8 cellular contexts compared by ENCODE assay signal in the genomic region with DNA sequence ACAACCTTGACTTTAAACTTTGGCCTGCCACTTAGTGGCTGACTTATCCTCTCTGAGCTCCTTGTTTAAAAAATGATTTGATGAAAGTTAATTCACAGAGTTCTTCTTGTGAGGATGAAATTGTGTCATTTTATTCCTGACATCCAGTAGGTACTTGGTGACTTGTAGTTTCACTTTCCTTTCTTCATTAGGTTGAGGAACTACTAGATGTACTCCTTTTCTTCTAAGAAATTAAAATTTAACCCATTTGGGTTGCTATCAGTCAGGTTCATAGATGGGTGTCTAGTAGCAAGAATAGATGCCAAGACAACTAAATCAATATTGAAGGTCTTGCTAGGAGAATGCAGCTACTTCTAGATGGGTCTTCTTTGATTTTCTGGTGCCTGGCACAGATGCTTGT. TPM values are rescaled to one million over a fixed set of nuclear protein-coding genes. Genes with fewer than 3 reads are reported as not detected.
DNase-seq lines count a peak whose midpoint lies in the region; ATAC-seq, FAIRE-seq and TF ChIP-seq lines count a peak whose summit lies in the region.

No MANE protein-coding gene starts in this region.

- FAIRE-seq in HepG2 (lab: Jason Lieb, UNC), result no peak

- H2BK15ac ChIP-seq in neuronal stem cell (ENCODE audit: low read length), result no peak overlapping the region

- H3K79me1 ChIP-seq in neuronal stem cell (ENCODE audit: low read depth, low read length), result no peaks in the 10 kb centered on the region

- H4K20me1 ChIP-seq in OCI-LY7 (ENCODE audit: insufficient read depth, low read length) (no peaks in the 10 kb centered on the region), HepG2 (ENCODE audit: insufficient read depth, low read length) (peaks cover 33% of the 10 kb centered on the region)

- no peak overlapping the region for H2BK5ac ChIP-seq in neuronal stem cell (ENCODE audit: low read length)

- TF ChIP-seq EP300 in HepG2 (IDR thresholded peaks at IDR 0.05; ENCODE audit: low read depth in 2 of 2, low read length in 2 of 2) (no peak), HepG2 (CRISPR knock-in tag; IDR thresholded peaks at IDR 0.05; ENCODE audit: borderline replicate concordance) (no peak)

- H3K27me3 Mint-ChIP-seq in CD4-positive, alpha-beta memory T cell, result no peaks in the 10 kb centered on the region

- H3K9me3 ChIP-seq in CD4-positive, alpha-beta memory T cell (ENCODE audit: control insufficient read depth in 1 of 2, low read length in 2 of 2), result no peaks in the 10 kb centered on the region
- no peaks in the 10 kb centered on the region for H3K9me3 ChIP-seq in OCI-LY7 (ENCODE audit: low read length)
- no peaks in the 10 kb centered on the region for H3K9me3 ChIP-seq in HepG2 (ENCODE audit: low read length)
- no peaks in the 10 kb centered on the region for H3K9me3 ChIP-seq in neuronal stem cell (replicated peaks in 1 of 2; ENCODE audit: control insufficient read depth in 2 of 2, insufficient read depth in 1 of 2, low read depth in 1 of 2, low read length in 2 of 2)

- H3K4me2 ChIP-seq in OCI-LY7 (ENCODE audit: low read length) (peak overlapping the region; percentile 62), HepG2 (ENCODE audit: low read depth, low read length) (0 out of 2 replicates have a peak overlapping the region, but pooled peaks have one; percentile 16), neuronal stem cell (ENCODE audit: insufficient read depth, low read length, poor library complexity, severe bottlenecking) (no peak overlapping the region)

- H3K23ac ChIP-seq in neuronal stem cell (ENCODE audit: low read depth, low read length, poor library complexity), result no peak overlapping the region

- peak overlapping the region; percentile 29; the same call in 1 of the 2 replicates for H2AFZ ChIP-seq in OCI-LY7 (ENCODE audit: low read length)
- no peak overlapping the region for H2AFZ ChIP-seq in HepG2 (ENCODE audit: low read length)
- H2AFZ ChIP-seq in neuronal stem cell (ENCODE audit: low read length), result no peak overlapping the region

- peaks cover 24 to 38% of the 10 kb centered on the region in 2 donors for H3K36me3 Mint-ChIP-seq in CD4-positive, alpha-beta memory T cell

- peaks cover 0 to 2% (median 0%) of the 10 kb centered on the region in 8 donors for H3K9me3 Mint-ChIP-seq in CD4-positive, alpha-beta memory T cell

- no peak for TF ChIP-seq RAD21 in HepG2 (CRISPR knock-in tag; IDR thresholded peaks at IDR 0.05)

- POLR2A ChIA-PET in CD4-positive, alpha-beta memory T cell (lab: Charles Lee; ENCODE audit: partially characterized antibody), result interaction anchor here (8.8 kb wide), 1 partner anchor 32 kb away, joined by 142 read pairs; a partner anchor contains a TSS
- POLR2A ChIA-PET in OCI-LY7 (lab: Charles Lee), result interaction anchor here (0.6 to 2.3 kb wide), 11 partner anchors 8 to 791 kb away, joined by 3 to 10 read pairs (median 6); a partner anchor contains a TSS
- POLR2A ChIA-PET in HepG2 (lab: Yijun Ruan, JAX), result interaction anchor here (2.4 kb wide), 1 partner anchor 33 kb away, joined by 14 read pairs; a partner anchor contains a TSS

- H3K14ac ChIP-seq in neuronal stem cell (ENCODE audit: low read length), result no peak overlapping the region

- peak in 1 of 5 donors; percentile 17 for DNase-seq in CD4-positive, alpha-beta memory T cell
- DNase-seq in OCI-LY7 (ENCODE audit: low spot score), result peak; percentile 27
- DNase-seq in HepG2 (ENCODE audit: low spot score), result no peak
- no peak for DNase-seq in AG20443 (ENCODE audit: low spot score)
- DNase-seq in NCI-H748 treated with DMSO at 0.1 percent for 48 hours (lab: John Stamatoyannopoulos, UW), result no peak
- DNase-seq in neuronal stem cell (ENCODE audit: low spot score), result no peak

- H3K4ac ChIP-seq in neuronal stem cell (ENCODE audit: low read length), result no peak overlapping the region

- no peak overlapping the region for H2BK12ac ChIP-seq in neuronal stem cell (ENCODE audit: low read length)

- ATAC-seq in GM21423 (IDR thresholded peaks at IDR 0.05; ENCODE audit: unreplicated experiment) (peak; percentile 28), HepG2 (no peak), HG02885 (IDR thresholded peaks at IDR 0.05; ENCODE audit: poor library complexity, unreplicated experiment) (no peak)

- H3K79me2 ChIP-seq in OCI-LY7 (ENCODE audit: insufficient read depth, low read depth, low read length) (peaks cover 17% of the 10 kb centered on the region; the same call in 1 of the 2 replicates), HepG2 (ENCODE audit: insufficient read depth, low read length) (peaks cover 70% of the 10 kb centered on the region)

- H3K9ac ChIP-seq in HepG2 (ENCODE audit: insufficient read depth, low read depth, low read length) (no peak overlapping the region), neuronal stem cell (ENCODE audit: low read depth, low read length, poor library complexity) (no peak overlapping the region)

- no peak overlapping the region for H4K91ac ChIP-seq in neuronal stem cell (ENCODE audit: low read depth, low read length, poor library complexity)

- H3K4me3 ChIP-seq in CD4-positive, alpha-beta memory T cell (ENCODE audit: low read length in 2 of 2), result no peak overlapping the region
- H3K4me3 ChIP-seq in OCI-LY7 (ENCODE audit: low read depth, low read length, poor library complexity, severe bottlenecking) (peak overlapping the region; percentile 43), HepG2 (replicated peaks in 1 of 3; ENCODE audit: insufficient read depth in 1 of 3, low read depth in 2 of 3, low read length in 3 of 3) (no peak overlapping the region), neuronal stem cell (ENCODE audit: low read length in 2 of 2) (no peak overlapping the region)

- no peak for TF ChIP-seq POLR2A in HepG2 (IDR thresholded peaks at IDR 0.05; ENCODE audit: insufficient read depth in 1 of 2, low read depth in 2 of 2, low read length in 2 of 2)

- no peak overlapping the region for H3K18ac ChIP-seq in neuronal stem cell (ENCODE audit: low read length)

- CTCF ChIA-PET in CD4-positive, alpha-beta memory T cell (lab: Charles Lee; ENCODE audit: partially characterized antibody), result interaction anchor here (0.7 kb wide), 1 partner anchor 23 kb away, joined by 3 read pairs; no protein-coding TSS in a partner anchor
- CTCF ChIA-PET in OCI-LY7 (lab: Charles Lee; ENCODE audit: unreplicated experiment) (no interaction called here), HepG2 (lab: Yijun Ruan, JAX; ENCODE audit: low intra/inter-chr PET ratio, low total read pairs) (no interaction called here)

- BruUV-seq in OCI-LY7 (replicated peaks; lab: Mats Ljungman, UMichigan) (no TSS peak), HepG2 (replicated peaks; lab: Mats Ljungman, UMichigan) (no TSS peak)

- peak overlapping the region; percentile 22 to 96 (median 75) for H3K27ac Mint-ChIP-seq in CD4-positive, alpha-beta memory T cell

- H3K4me1 ChIP-seq in CD4-positive, alpha-beta memory T cell (ENCODE audit: insufficient read depth, low read length), result peaks cover 83% of the 10 kb centered on the region
- H3K4me1 ChIP-seq in OCI-LY7 (ENCODE audit: insufficient read depth, low read length, poor library complexity, severe bottlenecking) (peaks cover 59% of the 10 kb centered on the region), HepG2 (ENCODE audit: insufficient read depth, low read length) (peaks cover 52% of the 10 kb centered on the region), neuronal stem cell (ENCODE audit: control insufficient read depth in 2 of 2, insufficient read depth in 1 of 2, low read depth in 1 of 2, low read length in 2 of 2) (peaks cover 2 to 7% of the 10 kb centered on the region in 2 donors)

- no peaks in the 10 kb centered on the region for H3K27me3 ChIP-seq in CD4-positive, alpha-beta memory T cell (ENCODE audit: insufficient read depth, low read length)
- H3K27me3 ChIP-seq in HepG2 (ENCODE audit: control insufficient read depth in 1 of 2, insufficient read depth in 2 of 2, low read length in 2 of 2) (no peaks in the 10 kb centered on the region), neuronal stem cell (ENCODE audit: control insufficient read depth in 3 of 3, insufficient read depth in 3 of 3, low read depth in 1 of 3, low read length in 3 of 3) (no peaks in the 10 kb centered on the region)

- H2AK5ac ChIP-seq in neuronal stem cell (ENCODE audit: low read depth, low read length), result no peak overlapping the region

- peaks cover 59 to 89% (median 70%) of the 10 kb centered on the region in 4 donors for H3K4me1 Mint-ChIP-seq in CD4-positive, alpha-beta memory T cell

- no peaks in the 10 kb centered on the region for H3K9me2 ChIP-seq in OCI-LY7 (ENCODE audit: insufficient read depth, low read length)

- intact Hi-C loops in CD4-positive, alpha-beta memory T cell (cut with micrococcal nuclease), result no loop called here
- intact Hi-C loops in OCI-LY7 (cut with micrococcal nuclease; ENCODE audit: unreplicated experiment), result no loop called here
- intact Hi-C loops in HepG2 (cut with micrococcal nuclease; ENCODE audit: unreplicated experiment), result no loop called here

- no peak overlapping the region for H2BK120ac ChIP-seq in neuronal stem cell (ENCODE audit: low read depth, low read length)

- TF ChIP-seq CTCF in OCI-LY7 (conservative IDR thresholded peaks at IDR 0.05; ENCODE audit: low read length), result no peak
- no peak for TF ChIP-seq CTCF in HepG2 (CRISPR knock-in tag; IDR thresholded peaks at IDR 0.05)

- peak overlapping the region; percentile 68 to 89 (median 73) for H3K4me3 Mint-ChIP-seq in CD4-positive, alpha-beta memory T cell

- no peak overlapping the region for H4K8ac ChIP-seq in neuronal stem cell (ENCODE audit: low read depth, low read length)

- peak overlapping the region; percentile 17 for H3K27ac ChIP-seq in CD4-positive, alpha-beta memory T cell (ENCODE audit: low read depth, low read length)
- H3K27ac ChIP-seq in OCI-LY7 (ENCODE audit: low read depth, low read length, poor library complexity, severe bottlenecking) (no peak overlapping the region), HepG2 (ENCODE audit: extremely low read length, insufficient read depth, low read length) (no peak overlapping the region), neuronal stem cell (replicated peaks; ENCODE audit: low read length) (no peak overlapping the region)

- in situ Hi-C loops in HepG2 (cut with HindIII; ENCODE audit: extremely low pct_ligation_motif_present, low pct_unique_long_range_greater_than_20kb), result no loop called here

- peaks cover 7% of the 10 kb centered on the region for H3K36me3 ChIP-seq in CD4-positive, alpha-beta memory T cell (ENCODE audit: insufficient read depth, low read length)
- no peaks in the 10 kb centered on the region for H3K36me3 ChIP-seq in OCI-LY7 (ENCODE audit: insufficient read depth, low read length)
- peaks cover 0 to 7% of the 10 kb centered on the region in 2 experiments; a peak in 1 of 5 replicates for H3K36me3 ChIP-seq in HepG2 (replicated peaks in 1 of 2; ENCODE audit: control insufficient read depth in 1 of 2, insufficient read depth in 2 of 2, low read length in 2 of 2)
- H3K36me3 ChIP-seq in neuronal stem cell (replicated peaks in 1 of 2; ENCODE audit: control insufficient read depth in 2 of 2, insufficient read depth in 2 of 2, low read length in 2 of 2), result peaks cover 0 to 10% of the 10 kb centered on the region in 2 donors

RNA-seq across cellular contexts. Expression of a gene that starts 5.2 kb away (rescaled TPM):
- total RNA-seq in CD4-positive, alpha-beta memory T cell, result 10 to 100 TPM; 62.2 to 68.1 TPM
- 10 to 100 TPM; 28.1 to 70.5 TPM for polyA plus RNA-seq in CD4-positive, alpha-beta memory T cell
- 5.0 and 7.9 TPM in 2 replicates for total RNA-seq in OCI-LY7 (2014; rRNA removed; shearing (Covaris generic))
- total RNA-seq in OCI-LY7 (2022) (5.7 and 8.8 TPM in 2 replicates), HepG2 (2016; rRNA removed; fragmentation: Illumina TruSeq; extraction: Trizol) (8.1 and 14.3 TPM in 2 replicates)
- total RNA-seq in HepG2 (2016; cell fraction: cytosol; rRNA removed; fragmentation: Illumina TruSeq; extraction: Trizol; ENCODE audit: low read depth), result 3.8 and 4.4 TPM in 2 replicates
- total RNA-seq in HepG2 (2016; cell fraction: insoluble cytoplasmic fraction; rRNA removed; fragmentation: Illumina TruSeq; extraction: Trizol), result 10.2 and 12.5 TPM in 2 replicates
- 8.8 and 9.8 TPM in 2 replicates for total RNA-seq in HepG2 (2016; cell fraction: membrane; rRNA removed; fragmentation: Illumina TruSeq; extraction: Trizol)
- total RNA-seq in HepG2 (2016; cell fraction: nucleus; rRNA removed; fragmentation: Illumina TruSeq; extraction: Trizol), result 9.6 and 11.0 TPM in 2 replicates
- polyA plus RNA-seq in HepG2 (2011; rRNA removed), result 5.3 TPM in 2 replicates
- polyA plus RNA-seq in HepG2 (2011; cell fraction: cytosol; rRNA removed), result 2.6 and 4.6 TPM in 2 replicates
- polyA plus RNA-seq in HepG2 (2011; cell fraction: nucleus; rRNA removed), result 2.9 and 3.5 TPM in 2 replicates
- polyA plus RNA-seq in HepG2 (2012), result 11.8 and 12.0 TPM in 2 replicates
- 0.38 and 0.43 TPM in 2 replicates for polyA plus RNA-seq in HepG2 (2016; cell fraction: cytosol; fragmentation: Illumina TruSeq; extraction: Trizol; ENCODE audit: low read depth)
- 7.2 and 7.4 TPM in 2 replicates for polyA plus RNA-seq in HepG2 (2016; cell fraction: insoluble cytoplasmic fraction; fragmentation: Illumina TruSeq; extraction: Trizol; ENCODE audit: low read depth)
- 2.1 and 2.3 TPM in 2 replicates for polyA plus RNA-seq in HepG2 (2016; cell fraction: membrane; fragmentation: Illumina TruSeq; extraction: Trizol; ENCODE audit: low read depth)
- 5.6 and 5.9 TPM in 2 replicates for polyA plus RNA-seq in HepG2 (2016; cell fraction: nucleus; fragmentation: Illumina TruSeq; extraction: Trizol; ENCODE audit: insufficient read depth, low read depth)
- 6.0 and 17.2 TPM in 2 replicates for polyA minus RNA-seq in HepG2 (2011; rRNA and poly(A)+ RNA removed; ENCODE audit: low replicate concordance)
- polyA minus RNA-seq in HepG2 (2011; cell fraction: cytosol; rRNA and poly(A)+ RNA removed), result 11.6 and 16.5 TPM in 2 replicates
- polyA minus RNA-seq in HepG2 (2011; cell fraction: nucleus; rRNA and poly(A)+ RNA removed), result 26.5 and 29.6 TPM in 2 replicates
- polyA plus RNA-seq in neuronal stem cell (2013, experiment 1 of 2), result 20.8 TPM
- 20.8 TPM for polyA plus RNA-seq in neuronal stem cell (2013, experiment 2 of 2)

RNA-seq across cellular contexts. Expression of a gene that starts 33.4 kb away (rescaled TPM):
- 1,000 to 10,000 TPM; 1,856 to 2,010 TPM for total RNA-seq in CD4-positive, alpha-beta memory T cell
- polyA plus RNA-seq in CD4-positive, alpha-beta memory T cell, result 1,000 to 10,000 TPM; 4,646 to 4,720 TPM
- 2,205 and 2,390 TPM in 2 replicates for total RNA-seq in OCI-LY7 (2014; rRNA removed; shearing (Covaris generic))
- total RNA-seq in OCI-LY7 (2022) (2,355 and 2,716 TPM in 2 replicates), HepG2 (2016; rRNA removed; fragmentation: Illumina TruSeq; extraction: Trizol) (1,297 and 1,763 TPM in 2 replicates)
- total RNA-seq in HepG2 (2016; cell fraction: cytosol; rRNA removed; fragmentation: Illumina TruSeq; extraction: Trizol; ENCODE audit: low read depth), result 1,586 and 1,699 TPM in 2 replicates
- 1,351 and 1,926 TPM in 2 replicates for total RNA-seq in HepG2 (2016; cell fraction: insoluble cytoplasmic fraction; rRNA removed; fragmentation: Illumina TruSeq; extraction: Trizol)
- 3,254 and 3,418 TPM in 2 replicates for total RNA-seq in HepG2 (2016; cell fraction: membrane; rRNA removed; fragmentation: Illumina TruSeq; extraction: Trizol)
- 503 TPM in 2 replicates for total RNA-seq in HepG2 (2016; cell fraction: nucleus; rRNA removed; fragmentation: Illumina TruSeq; extraction: Trizol)
- polyA plus RNA-seq in HepG2 (2011; rRNA removed), result 3,693 and 3,955 TPM in 2 replicates
- polyA plus RNA-seq in HepG2 (2011; cell fraction: cytosol; rRNA removed), result 6,013 and 6,757 TPM in 2 replicates
- polyA plus RNA-seq in HepG2 (2011; cell fraction: nucleus; rRNA removed), result 1,196 and 1,371 TPM in 2 replicates
- polyA plus RNA-seq in HepG2 (2012), result 2,819 and 3,574 TPM in 2 replicates
- polyA plus RNA-seq in HepG2 (2016; cell fraction: cytosol; fragmentation: Illumina TruSeq; extraction: Trizol; ENCODE audit: low read depth), result 3,375 and 3,723 TPM in 2 replicates
- 2,788 and 2,868 TPM in 2 replicates for polyA plus RNA-seq in HepG2 (2016; cell fraction: insoluble cytoplasmic fraction; fragmentation: Illumina TruSeq; extraction: Trizol; ENCODE audit: low read depth)
- 4,974 and 5,217 TPM in 2 replicates for polyA plus RNA-seq in HepG2 (2016; cell fraction: membrane; fragmentation: Illumina TruSeq; extraction: Trizol; ENCODE audit: low read depth)
- 1,295 and 1,318 TPM in 2 replicates for polyA plus RNA-seq in HepG2 (2016; cell fraction: nucleus; fragmentation: Illumina TruSeq; extraction: Trizol; ENCODE audit: insufficient read depth, low read depth)
- 1,424 and 2,177 TPM in 2 replicates for polyA minus RNA-seq in HepG2 (2011; rRNA and poly(A)+ RNA removed; ENCODE audit: low replicate concordance)
- polyA minus RNA-seq in HepG2 (2011; cell fraction: cytosol; rRNA and poly(A)+ RNA removed), result 848 and 1,008 TPM in 2 replicates
- 296 and 376 TPM in 2 replicates for polyA minus RNA-seq in HepG2 (2011; cell fraction: nucleus; rRNA and poly(A)+ RNA removed)
- 4,302 TPM for polyA plus RNA-seq in neuronal stem cell (2013, experiment 1 of 2)
- 4,254 TPM for polyA plus RNA-seq in neuronal stem cell (2013, experiment 2 of 2)

RNA-seq across cellular contexts. Expression of a gene that starts 33.5 kb away (rescaled TPM):
- 1 to 10 TPM; 5.2 to 5.3 TPM for total RNA-seq in CD4-positive, alpha-beta memory T cell
- polyA plus RNA-seq in CD4-positive, alpha-beta memory T cell, result 1 to 10 TPM; 3.4 to 3.8 TPM
- 4.0 and 4.1 TPM in 2 replicates for total RNA-seq in OCI-LY7 (2014; rRNA removed; shearing (Covaris generic))
- total RNA-seq in OCI-LY7 (2022), result 3.7 and 4.7 TPM in 2 replicates
- total RNA-seq in HepG2 (2016; rRNA removed; fragmentation: Illumina TruSeq; extraction: Trizol), result 8.0 and 10.5 TPM in 2 replicates
- total RNA-seq in HepG2 (2016; cell fraction: cytosol; rRNA removed; fragmentation: Illumina TruSeq; extraction: Trizol; ENCODE audit: low read depth), result 6.8 and 7.5 TPM in 2 replicates
- total RNA-seq in HepG2 (2016; cell fraction: insoluble cytoplasmic fraction; rRNA removed; fragmentation: Illumina TruSeq; extraction: Trizol), result 8.5 and 11.2 TPM in 2 replicates
- 5.0 and 6.3 TPM in 2 replicates for total RNA-seq in HepG2 (2016; cell fraction: membrane; rRNA removed; fragmentation: Illumina TruSeq; extraction: Trizol)
- 6.0 and 7.0 TPM in 2 replicates for total RNA-seq in HepG2 (2016; cell fraction: nucleus; rRNA removed; fragmentation: Illumina TruSeq; extraction: Trizol)
- 4.3 and 4.5 TPM in 2 replicates for polyA plus RNA-seq in HepG2 (2011; rRNA removed)
- 2.3 and 4.0 TPM in 2 replicates for polyA plus RNA-seq in HepG2 (2011; cell fraction: cytosol; rRNA removed)
- 1.8 and 3.5 TPM in 2 replicates for polyA plus RNA-seq in HepG2 (2011; cell fraction: nucleus; rRNA removed)
- polyA plus RNA-seq in HepG2 (2012), result 6.4 and 6.7 TPM in 2 replicates
- polyA plus RNA-seq in HepG2 (2016; cell fraction: cytosol; fragmentation: Illumina TruSeq; extraction: Trizol; ENCODE audit: low read depth), result 1.1 TPM in 2 replicates
- 10.4 and 12.6 TPM in 2 replicates for polyA plus RNA-seq in HepG2 (2016; cell fraction: insoluble cytoplasmic fraction; fragmentation: Illumina TruSeq; extraction: Trizol; ENCODE audit: low read depth)
- 2.2 and 3.1 TPM in 2 replicates for polyA plus RNA-seq in HepG2 (2016; cell fraction: membrane; fragmentation: Illumina TruSeq; extraction: Trizol; ENCODE audit: low read depth)
- polyA plus RNA-seq in HepG2 (2016; cell fraction: nucleus; fragmentation: Illumina TruSeq; extraction: Trizol; ENCODE audit: insufficient read depth, low read depth), result 7.0 and 7.8 TPM in 2 replicates
- polyA minus RNA-seq in HepG2 (2011; rRNA and poly(A)+ RNA removed; ENCODE audit: low replicate concordance), result 2.0 and 2.2 TPM in 2 replicates
- 4.0 and 6.2 TPM in 2 replicates for polyA minus RNA-seq in HepG2 (2011; cell fraction: cytosol; rRNA and poly(A)+ RNA removed)
- polyA minus RNA-seq in HepG2 (2011; cell fraction: nucleus; rRNA and poly(A)+ RNA removed), result 12.7 and 14.3 TPM in 2 replicates
- 7.9 TPM for polyA plus RNA-seq in neuronal stem cell (2013, experiment 1 of 2)
- polyA plus RNA-seq in neuronal stem cell (2013, experiment 2 of 2), result 8.2 TPM
